17 cellular contexts compared by ENCODE assay signal in genomic region chr7:133535308-133535707, GRCh38.
"Had no signal": no experiment of that assay in that cellular context is flagged by ENCODE, and none has a peak within 500 bp of the region (broad histone marks: within the 10 kb centered on the region; RNA-seq: fewer than 3 reads in every experiment).

No MANE protein-coding gene starts in this region.

- H3K9me3 ChIP-seq: ascending aorta, gastrocnemius medialis, heart left ventricle, mucosa of descending colon, suprapubic skin, tibial nerve had no signal

- H3K4me3 ChIP-seq: ascending aorta, dorsolateral prefrontal cortex, gastrocnemius medialis, heart left ventricle, mucosa of descending colon, suprapubic skin, tibial nerve had no signal

- H3K27me3 ChIP-seq: ascending aorta, dorsolateral prefrontal cortex, gastrocnemius medialis, heart left ventricle, suprapubic skin, tibial nerve had no signal

- H3K27ac ChIP-seq: ascending aorta, dorsolateral prefrontal cortex, gastrocnemius medialis, heart left ventricle, suprapubic skin, tibial nerve had no signal

- H3K36me3 ChIP-seq: ascending aorta, gastrocnemius medialis, heart left ventricle, suprapubic skin, tibial nerve had no signal

- H3K4me1 ChIP-seq: ascending aorta, suprapubic skin had no signal

- DNase-seq: activated CD4-positive, alpha-beta memory T cell treated with anti-CD3 and anti-CD28 coated beads, Interleukin-2, amount 10 ng/mL, durations not matched to agents 7 days and 5 days; activated CD4-positive, alpha-beta T cell treated with anti-CD3 and anti-CD28 coated beads, Interleukin-2, amount 10 ng/mL, durations not matched to agents 24 days and 14 days; activated CD4-positive, CD25-positive, alpha-beta regulatory T cell; activated gamma-delta T cell treated with Interleukin-2 at 50 U/mL for 16 hours; central memory CD4-positive, alpha-beta T cell; dorsolateral prefrontal cortex; effector memory CD8-positive, alpha-beta T cell; gastrocnemius medialis; heart left ventricle; left colon; mucosa of descending colon; naive thymus-derived CD4-positive, alpha-beta T cell; stimulated activated CD4-positive, alpha-beta T cell treated with anti-CD3 and anti-CD28 coated beads, Interleukin-1b, Interleukin-23, amount 100 ng/mL, for 48 hours; stimulated activated naive CD8-positive, alpha-beta T cell treated with anti-CD3 and anti-CD28 coated beads, Interleukin-15, amount 100 ng/mL, for 72 hours had no signal
